8 cellular contexts compared by ENCODE assay signal in genomic region chr3:172836390-172836997, GRCh38.
DNase-seq lines count a peak whose midpoint lies in the region; ATAC-seq, FAIRE-seq and TF ChIP-seq lines count a peak whose summit lies in the region.

No MANE protein-coding gene starts in this region.

- TF ChIP-seq CTCF in Calu3 (IDR thresholded peaks at IDR 0.05; ENCODE audit: unreplicated experiment), result peak; percentile 84
- peak; percentile 73 for TF ChIP-seq CTCF in RWPE2 (IDR thresholded peaks at IDR 0.05; ENCODE audit: poor library complexity, severe bottlenecking)
- TF ChIP-seq CTCF in fibroblast of mammary gland (conservative IDR thresholded peaks at IDR 0.05; ENCODE audit: control insufficient read depth, insufficient read depth, low read depth, low read length), result peak; percentile 89
- TF ChIP-seq CTCF in pancreas (IDR thresholded peaks at IDR 0.05), result peak in 3 of 4 donors; percentile 23 to 40 (median 28)
- no peak for TF ChIP-seq CTCF in natural killer cell (IDR thresholded peaks at IDR 0.05)

- H3K36me3 Mint-ChIP-seq in Calu3 (ENCODE audit: insufficient read depth, unreplicated experiment), result no peaks in the 10 kb centered on the region
- no peaks in the 10 kb centered on the region for H3K36me3 Mint-ChIP-seq in natural killer cell
- no peaks in the 10 kb centered on the region for H3K36me3 Mint-ChIP-seq in CD8-positive, alpha-beta memory T cell

- BruUV-seq in Calu3 (replicated peaks; lab: Mats Ljungman, UMichigan), result no TSS peak

- H3K79me2 ChIP-seq in Karpas-422 (ENCODE audit: low read length), result no peaks in the 10 kb centered on the region

- 37 to 51% methylated on average over 6 of the region's 6 CpGs for WGBS in pancreas, 2 donors

- H3K9me3 ChIP-seq in Karpas-422 (ENCODE audit: low read length) (no peaks in the 10 kb centered on the region), RWPE2 (ENCODE audit: severe bottlenecking) (no peaks in the 10 kb centered on the region), pancreas (no peaks in the 10 kb centered on the region)
- no peaks in the 10 kb centered on the region for H3K9me3 ChIP-seq in CD8-positive, alpha-beta memory T cell (ENCODE audit: low read length)

- CTCF ChIA-PET in Calu3 (lab: Charles Lee), result interaction anchor here (1.0 to 1.8 kb wide), 2 partner anchors 103 to 208 kb away, joined by 3 to 6 read pairs; no protein-coding TSS in a partner anchor
- CTCF ChIA-PET in CD8-positive, alpha-beta memory T cell (lab: Charles Lee), result no interaction called here

- H3K27ac Mint-ChIP-seq in Calu3 (ENCODE audit: unreplicated experiment), result no peak overlapping the region
- H3K27ac Mint-ChIP-seq in natural killer cell, result no peak overlapping the region
- H3K27ac Mint-ChIP-seq in CD8-positive, alpha-beta memory T cell, result no peak overlapping the region

- H3K9me3 Mint-ChIP-seq in Calu3 (ENCODE audit: low read depth, unreplicated experiment), result no peaks in the 10 kb centered on the region
- H3K9me3 Mint-ChIP-seq in natural killer cell, result no peaks in the 10 kb centered on the region
- peaks cover 0 to 2% (median 0%) of the 10 kb centered on the region in 5 donors for H3K9me3 Mint-ChIP-seq in CD8-positive, alpha-beta memory T cell

- H3K27ac ChIP-seq in Karpas-422 (ENCODE audit: low read length) (no peak overlapping the region), RWPE2 (ENCODE audit: poor library complexity, severe bottlenecking) (no peak overlapping the region), pancreas (no peak overlapping the region)
- no peak overlapping the region for H3K27ac ChIP-seq in CD8-positive, alpha-beta memory T cell (ENCODE audit: low read depth, low read length)

- H3K27me3 ChIP-seq in Karpas-422 (ENCODE audit: low read length) (no peaks in the 10 kb centered on the region), RWPE2 (ENCODE audit: insufficient read depth, poor library complexity, severe bottlenecking) (peaks cover 22% of the 10 kb centered on the region), pancreas (no peaks in the 10 kb centered on the region)
- no peaks in the 10 kb centered on the region for H3K27me3 ChIP-seq in CD8-positive, alpha-beta memory T cell (ENCODE audit: insufficient read depth, low read length, poor library complexity, severe bottlenecking)

- POLR2A ChIA-PET in CD8-positive, alpha-beta memory T cell (lab: Charles Lee), result no interaction called here

- no peak for FAIRE-seq in pancreas (lab: Jason Lieb, UNC)

- no peaks in the 10 kb centered on the region for H3K4me1 ChIP-seq in Karpas-422 (ENCODE audit: low read length)
- no peaks in the 10 kb centered on the region for H3K4me1 ChIP-seq in RWPE2 (ENCODE audit: insufficient read depth, poor library complexity, severe bottlenecking)
- H3K4me1 ChIP-seq in pancreas, result peaks cover 0 to 7% (median 0%) of the 10 kb centered on the region in 3 donors
- no peaks in the 10 kb centered on the region for H3K4me1 ChIP-seq in CD8-positive, alpha-beta memory T cell (ENCODE audit: insufficient read depth, low read length)

- DNase-seq in Calu3 (peak; percentile 77), Karpas-422 (peak; percentile 70), RWPE2 (ENCODE audit: low spot score) (no peak), fibroblast of mammary gland (ENCODE audit: low read depth) (peak; percentile 61), pancreas (peak in 2 of 6 donors; percentile 27 to 34), natural killer cell (no peak)
- DNase-seq in CD8-positive, alpha-beta memory T cell, result no peak

- no peaks in the 10 kb centered on the region for H3K36me3 ChIP-seq in Karpas-422 (ENCODE audit: insufficient read depth, low read length)
- no peaks in the 10 kb centered on the region for H3K36me3 ChIP-seq in RWPE2 (ENCODE audit: low read depth)
- no peaks in the 10 kb centered on the region for H3K36me3 ChIP-seq in pancreas
- no peaks in the 10 kb centered on the region for H3K36me3 ChIP-seq in CD8-positive, alpha-beta memory T cell (ENCODE audit: insufficient read depth, low read length)

- no peak overlapping the region for H2AFZ ChIP-seq in Karpas-422 (ENCODE audit: low read length)

- H3K4me1 Mint-ChIP-seq in Calu3 (ENCODE audit: low read depth, unreplicated experiment) (no peaks in the 10 kb centered on the region), natural killer cell (no peaks in the 10 kb centered on the region)
- H3K4me1 Mint-ChIP-seq in CD8-positive, alpha-beta memory T cell, result no peaks in the 10 kb centered on the region

- intact Hi-C loops in Calu3 (cut with micrococcal nuclease; ENCODE audit: unreplicated experiment) (loop anchor here (1.0 to 2.0 kb wide), 3 partner anchors 82 to 209 kb away; no protein-coding TSS in a partner anchor), pancreas (cut with DNase I) (loop anchor here in 1 of 3 donors (10.0 kb wide), 1 partner anchor 208 kb away; no protein-coding TSS in a partner anchor), natural killer cell (cut with micrococcal nuclease) (no loop called here)

- ATAC-seq in GM19328 (IDR thresholded peaks at IDR 0.05; ENCODE audit: unreplicated experiment), result peak; percentile 66
- peak; percentile 75 for ATAC-seq in RWPE2 (ENCODE audit: low read depth)
- peak in 2 of 4 donors; percentile 68 to 81 for ATAC-seq in pancreas
- ATAC-seq in natural killer cell, result no peak

- H3K4me3 Mint-ChIP-seq in Calu3 (ENCODE audit: low read depth, unreplicated experiment) (no peak overlapping the region), natural killer cell (no peak overlapping the region)
- H3K4me3 Mint-ChIP-seq in CD8-positive, alpha-beta memory T cell, result no peak overlapping the region

- H3K9ac ChIP-seq in Karpas-422 (ENCODE audit: low read length), result no peak overlapping the region

- no peaks in the 10 kb centered on the region for H4K20me1 ChIP-seq in Karpas-422 (ENCODE audit: insufficient read depth, low read depth, low read length)

- H3K4me2 ChIP-seq in Karpas-422 (ENCODE audit: low read depth, low read length, poor library complexity, severe bottlenecking), result no peak overlapping the region

- H3K9me2 ChIP-seq in Karpas-422 (replicated peaks; ENCODE audit: insufficient read depth, low read length), result no peaks in the 10 kb centered on the region

- H3K27me3 Mint-ChIP-seq in Calu3 (ENCODE audit: unreplicated experiment), result peaks cover 17% of the 10 kb centered on the region
- H3K27me3 Mint-ChIP-seq in natural killer cell (ENCODE audit: low read depth in 2 of 2), result peaks cover 6 to 11% of the 10 kb centered on the region in 2 donors
- H3K27me3 Mint-ChIP-seq in CD8-positive, alpha-beta memory T cell, result no peaks in the 10 kb centered on the region

- H3K4me3 ChIP-seq in Karpas-422 (ENCODE audit: low read length) (no peak overlapping the region), RWPE2 (ENCODE audit: severe bottlenecking) (no peak overlapping the region), fibroblast of mammary gland (ENCODE audit: control insufficient read depth, low read depth, low read length) (no peak overlapping the region), pancreas (no peak overlapping the region)
- no peak overlapping the region for H3K4me3 ChIP-seq in CD8-positive, alpha-beta memory T cell (ENCODE audit: low read length)

Comparison
In these comparisons a context has a peak if more than half of its experiments do, and no peak if none do; other contexts are left out.
1. DNase-seq: peak in Calu3 (single experiment), Karpas-422 (single experiment) and fibroblast of mammary gland (single experiment); none in RWPE2 (single experiment), natural killer cell (single experiment) and CD8-positive, alpha-beta memory T cell (0 of 5).
2. ATAC-seq: peak in GM19328 (single experiment) and RWPE2 (single experiment); none in natural killer cell (0 of 3).